ENCODE assay signal across 16 cellular contexts in genomic region chr16:80285089-80285488, GRCh38.
DNase-seq lines count a peak whose midpoint lies in the region; ATAC-seq, FAIRE-seq and TF ChIP-seq lines count a peak whose summit lies in the region.
"Had no signal": no experiment of that assay in that cellular context is flagged by ENCODE, and none has a peak within 500 bp of the region (broad histone marks: within the 10 kb centered on the region; RNA-seq: fewer than 3 reads in every experiment).

No MANE protein-coding gene starts in this region.

- WGBS in esophagus muscularis mucosa: 66% methylated on average over 2 of the region's 2 CpGs

- ATAC-seq in left ventricle myocardium superior: no peak
- ATAC-seq: activated T-cell treated with anti-CD3 and anti-CD28 coated beads, Interleukin-2, amount 50 U/mL, for 72 hours; HCT116 had no signal

- TF ChIP-seq CTCF in fibroblast of the aortic adventitia (IDR thresholded peaks at IDR 0.05; ENCODE audit: insufficient read depth, low read length): no peak
- no peak for TF ChIP-seq CTCF in esophagus muscularis mucosa (IDR thresholded peaks at IDR 0.05)

- no peak for TF ChIP-seq POLR2A in H54 (IDR thresholded peaks at IDR 0.05; ENCODE audit: low read depth, low read length)
- TF ChIP-seq POLR2A in esophagus muscularis mucosa (IDR thresholded peaks at IDR 0.05; ENCODE audit: low read depth): no peak

- no peaks in the 10 kb centered on the region for H3K4me1 ChIP-seq in esophagus muscularis mucosa
- H3K4me1 ChIP-seq: stomach had no signal

- H3K9me3 ChIP-seq in esophagus muscularis mucosa: no peaks in the 10 kb centered on the region
- H3K9me3 ChIP-seq: stomach had no signal

- H3K4me3 ChIP-seq in fibroblast of the aortic adventitia (ENCODE audit: low read depth, low read length) (no peak overlapping the region), esophagus muscularis mucosa (no peak overlapping the region)
- H3K4me3 ChIP-seq: dorsolateral prefrontal cortex, skin epidermis, stomach had no signal

- peak; percentile 88 for FAIRE-seq in H54 (lab: Jason Lieb, UNC)
- FAIRE-seq in urothelium cell line (lab: Jason Lieb, UNC): no peak

- intact Hi-C loops in esophagus muscularis mucosa (cut with DNase I) (no loop called here), left ventricle myocardium superior (cut with micrococcal nuclease) (no loop called here)

- no peak for TF ChIP-seq EP300 in esophagus muscularis mucosa (IDR thresholded peaks at IDR 0.05)

- H3K27me3 ChIP-seq in esophagus muscularis mucosa: no peaks in the 10 kb centered on the region
- H3K27me3 ChIP-seq: stomach had no signal

- no peaks in the 10 kb centered on the region for H3K36me3 ChIP-seq in esophagus muscularis mucosa
- H3K36me3 ChIP-seq: stomach had no signal

- H3K27ac ChIP-seq in esophagus muscularis mucosa (replicated peaks in 1 of 4): no peak overlapping the region
- H3K27ac ChIP-seq: dorsolateral prefrontal cortex, skin epidermis, stomach had no signal

- DNase-seq in H54 (ENCODE audit: insufficient read length, low spot score) (peak; percentile 19), T1000 (lab: John Stamatoyannopoulos, UW) (peak; percentile 11), fibroblast of the aortic adventitia (ENCODE audit: low read depth) (peak; percentile 25), urothelium cell line (ENCODE audit: low spot score) (peak; percentile 61), esophagus muscularis mucosa (ENCODE audit: extremely low spot score) (no peak), NCI-H187 (lab: John Stamatoyannopoulos, UW) (no peak), left ventricle myocardium superior (no peak)
- DNase-seq: activated CD4-positive, alpha-beta T cell treated with anti-CD3 and anti-CD28 coated beads for 4 hours; activated T-cell treated with anti-CD3 and anti-CD28 coated beads, Interleukin-2, amount 50 U/mL, for 72 hours; Calu3; dorsolateral prefrontal cortex; NCI-H1105 treated with DMSO at 0.1 percent for 48 hours; nephron progenitor cell; stomach had no signal

Comparison
In these comparisons a context has a peak if more than half of its experiments do, and no peak if none do; other contexts are left out.
1. DNase-seq: peak in H54 (single experiment), T1000 (single experiment), fibroblast of the aortic adventitia (single experiment) and urothelium cell line (single experiment); none in esophagus muscularis mucosa (single experiment), NCI-H187 (0 of 2) and left ventricle myocardium superior (single experiment).